ENCODE assay signal across 1 cellular context in the genomic region with DNA sequence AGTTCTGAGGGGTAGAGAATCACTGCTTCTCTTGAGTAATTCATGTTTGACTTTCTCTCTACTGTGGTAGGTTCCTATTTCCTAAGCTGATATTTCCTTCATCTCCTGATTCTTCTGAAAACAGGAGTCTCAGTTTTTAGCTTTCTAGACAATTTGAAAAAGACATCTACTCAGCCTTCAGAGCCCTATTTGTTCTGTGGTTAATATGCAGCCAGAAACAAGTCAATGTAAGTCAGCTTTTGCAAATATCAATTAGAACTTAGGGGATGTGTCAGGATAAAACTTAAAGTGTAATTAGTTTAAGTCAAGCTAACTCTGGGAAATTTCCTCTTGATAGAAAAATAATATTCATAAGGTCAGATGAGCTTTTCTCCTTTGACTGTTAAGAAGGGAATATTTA.
TF ChIP-seq lines count a peak whose summit lies in the region.

No MANE protein-coding gene starts in this region.

TF ChIP-seq in GM12878, 131 proteins besides CTCF, POLR2A, EP300 and RAD21:
- TF ChIP-seq, protein P1, sequence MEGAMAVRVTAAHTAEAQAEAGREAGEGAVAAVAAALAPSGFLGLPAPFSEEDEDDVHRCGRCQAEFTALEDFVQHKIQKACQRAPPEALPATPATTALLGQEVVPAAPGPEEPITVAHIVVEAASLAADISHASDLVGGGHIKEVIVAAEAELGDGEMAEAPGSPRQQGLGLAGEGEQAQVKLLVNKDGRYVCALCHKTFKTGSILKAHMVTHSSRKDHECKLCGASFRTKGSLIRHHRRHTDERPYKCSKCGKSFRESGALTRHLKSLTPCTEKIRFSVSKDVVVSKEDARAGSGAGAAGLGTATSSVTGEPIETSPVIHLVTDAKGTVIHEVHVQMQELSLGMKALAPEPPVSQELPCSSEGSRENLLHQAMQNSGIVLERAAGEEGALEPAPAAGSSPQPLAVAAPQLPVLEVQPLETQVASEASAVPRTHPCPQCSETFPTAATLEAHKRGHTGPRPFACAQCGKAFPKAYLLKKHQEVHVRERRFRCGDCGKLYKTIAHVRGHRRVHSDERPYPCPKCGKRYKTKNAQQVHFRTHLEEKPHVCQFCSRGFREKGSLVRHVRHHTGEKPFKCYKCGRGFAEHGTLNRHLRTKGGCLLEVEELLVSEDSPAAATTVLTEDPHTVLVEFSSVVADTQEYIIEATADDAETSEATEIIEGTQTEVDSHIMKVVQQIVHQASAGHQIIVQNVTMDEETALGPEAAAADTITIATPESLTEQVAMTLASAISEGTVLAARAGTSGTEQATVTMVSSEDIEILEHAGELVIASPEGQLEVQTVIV (IDR thresholded peaks at IDR 0.05; ENCODE audit: borderline replicate concordance, partially characterized antibody): no peak
- TF ChIP-seq MTA3 (IDR thresholded peaks at IDR 0.05; ENCODE audit: borderline replicate concordance, low read length) (no peak), PML (IDR thresholded peaks at IDR 0.05; ENCODE audit: low read length) (no peak), BMI1 (IDR thresholded peaks at IDR 0.05; ENCODE audit: borderline replicate concordance) (no peak)
TF ChIP-seq in GM12878: peak in this region for 0.
